ENCODE assay signal across 9 cellular contexts in the genomic region with DNA sequence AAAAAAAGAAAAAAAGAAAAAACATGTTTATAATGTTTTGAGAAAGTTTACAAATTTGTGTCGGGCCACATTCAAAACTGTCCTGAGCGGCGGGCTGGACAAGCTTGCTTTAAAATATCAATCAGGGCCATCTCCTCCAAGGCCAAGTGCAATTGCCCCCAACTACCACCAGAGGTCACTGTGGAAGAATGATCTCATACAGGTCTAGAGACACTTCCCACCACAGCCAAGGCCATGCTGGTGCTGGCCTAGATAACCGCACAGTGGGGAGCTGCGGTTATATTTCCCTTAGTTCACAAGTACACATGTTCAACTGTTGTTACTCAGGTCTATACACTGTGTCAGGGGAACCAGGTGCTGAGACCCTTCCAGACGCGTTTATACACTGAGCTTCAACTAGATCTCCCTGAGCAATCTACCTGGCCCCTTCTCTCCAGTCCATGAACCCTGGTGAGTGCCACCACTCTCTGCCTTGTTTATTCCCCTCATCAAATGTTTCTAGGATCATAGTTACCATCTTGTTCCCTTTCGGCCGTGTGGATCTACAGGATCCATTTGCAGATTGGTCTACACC.
DNase-seq lines count a peak whose midpoint lies in the region; ATAC-seq and TF ChIP-seq lines count a peak whose summit lies in the region.
"Had no signal": no experiment of that assay in that cellular context is flagged by ENCODE, and none has a peak within 500 bp of the region (broad histone marks: within the 10 kb centered on the region; RNA-seq: fewer than 3 reads in every experiment).

No MANE protein-coding gene starts in this region.

- WGBS in transverse colon (ENCODE audit: low coverage in 1 of 2), 2 donors = 38 to 61% methylated on average over 9 of the region's 9 CpGs

- H3K4me3 Mint-ChIP-seq in neural progenitor cell = no peak overlapping the region

- no peaks in the 10 kb centered on the region for H3K4me1 ChIP-seq in neural progenitor cell
- H3K4me1 ChIP-seq in transverse colon = no peaks in the 10 kb centered on the region

- no peaks in the 10 kb centered on the region for H3K79me2 ChIP-seq in neural progenitor cell (ENCODE audit: low read depth)

- peaks cover 6% of the 10 kb centered on the region for H3K27me3 Mint-ChIP-seq in neural progenitor cell (ENCODE audit: insufficient read depth, low read depth)

- no peaks in the 10 kb centered on the region for H3K36me3 Mint-ChIP-seq in neural progenitor cell

- no peak overlapping the region for H3K9ac ChIP-seq in neural progenitor cell

- H3K9me3 Mint-ChIP-seq in neural progenitor cell = peaks cover 5% of the 10 kb centered on the region

- H3K27ac Mint-ChIP-seq in neural progenitor cell = no peak overlapping the region

- H3K9me3 ChIP-seq in neural progenitor cell (ENCODE audit: low read depth) = no peaks in the 10 kb centered on the region
- no peaks in the 10 kb centered on the region for H3K9me3 ChIP-seq in transverse colon
- H3K9me3 ChIP-seq: ovary had no signal

- no peak overlapping the region for H2AFZ ChIP-seq in neural progenitor cell (replicated peaks)

- peak; percentile 62 for DNase-seq in AG08396 (ENCODE audit: low spot score)
- peak; percentile 48 for DNase-seq in GM19238 (ENCODE audit: insufficient read length, low spot score)
- peak; percentile 60 for DNase-seq in NCI-H748 (lab: John Stamatoyannopoulos, UW; ENCODE audit: unreplicated experiment)
- DNase-seq in activated CD8-positive, alpha-beta memory T cell treated with anti-CD3 and anti-CD28 coated beads, Interleukin-2, amount 50 U/mL, for 4 hours = peak; percentile 40
- DNase-seq in fibroblast of gingiva (ENCODE audit: low read depth) = peak; percentile 25
- DNase-seq in neural progenitor cell (ENCODE audit: low spot score) = peak; percentile 57
- peak; percentile 54 for DNase-seq in transverse colon

- no peaks in the 10 kb centered on the region for H3F3A ChIP-seq in neural progenitor cell (ENCODE audit: low read depth)

- TF ChIP-seq CTCF in neural progenitor cell (IDR thresholded peaks at IDR 0.05) (peak; percentile 79), transverse colon (IDR thresholded peaks at IDR 0.05) (peak; percentile 57 to 89 (median 79))

- H3K27me3 ChIP-seq in neural progenitor cell (no peaks in the 10 kb centered on the region), transverse colon (no peaks in the 10 kb centered on the region)
- H3K27me3 ChIP-seq: ovary had no signal

- no peak overlapping the region for H3K27ac ChIP-seq in neural progenitor cell
- no peak overlapping the region for H3K27ac ChIP-seq in transverse colon
- H3K27ac ChIP-seq: ovary had no signal

- in situ Hi-C loops in transverse colon (cut with MboI; ENCODE audit: low pct_ligation_motif_present in 1 of 4, low pct_unique_long_range_greater_than_20kb in 1 of 4, low sequenced_read_pairs in 3 of 4) = no loop called here

- H3K4me3 ChIP-seq in neural progenitor cell (no peak overlapping the region), transverse colon (no peak overlapping the region)
- H3K4me3 ChIP-seq: ovary had no signal

- no peaks in the 10 kb centered on the region for H3K4me1 Mint-ChIP-seq in neural progenitor cell

- intact Hi-C loops in transverse colon (cut with DNase I; ENCODE audit: low total_unique reads) = no loop called here

- ATAC-seq in HG02588 (IDR thresholded peaks at IDR 0.05; ENCODE audit: unreplicated experiment) = no peak

- no peaks in the 10 kb centered on the region for H4K20me1 ChIP-seq in neural progenitor cell (ENCODE audit: low read depth)

- no peaks in the 10 kb centered on the region for H3K36me3 ChIP-seq in neural progenitor cell
- H3K36me3 ChIP-seq in transverse colon = no peaks in the 10 kb centered on the region
- H3K36me3 ChIP-seq: ovary had no signal

- TF ChIP-seq POLR2A in transverse colon (IDR thresholded peaks at IDR 0.05) = no peak

- no peak overlapping the region for H3K4me2 ChIP-seq in neural progenitor cell

- no peak for TF ChIP-seq EP300 in transverse colon (IDR thresholded peaks at IDR 0.05; ENCODE audit: low read depth)
